In the genomic region with DNA sequence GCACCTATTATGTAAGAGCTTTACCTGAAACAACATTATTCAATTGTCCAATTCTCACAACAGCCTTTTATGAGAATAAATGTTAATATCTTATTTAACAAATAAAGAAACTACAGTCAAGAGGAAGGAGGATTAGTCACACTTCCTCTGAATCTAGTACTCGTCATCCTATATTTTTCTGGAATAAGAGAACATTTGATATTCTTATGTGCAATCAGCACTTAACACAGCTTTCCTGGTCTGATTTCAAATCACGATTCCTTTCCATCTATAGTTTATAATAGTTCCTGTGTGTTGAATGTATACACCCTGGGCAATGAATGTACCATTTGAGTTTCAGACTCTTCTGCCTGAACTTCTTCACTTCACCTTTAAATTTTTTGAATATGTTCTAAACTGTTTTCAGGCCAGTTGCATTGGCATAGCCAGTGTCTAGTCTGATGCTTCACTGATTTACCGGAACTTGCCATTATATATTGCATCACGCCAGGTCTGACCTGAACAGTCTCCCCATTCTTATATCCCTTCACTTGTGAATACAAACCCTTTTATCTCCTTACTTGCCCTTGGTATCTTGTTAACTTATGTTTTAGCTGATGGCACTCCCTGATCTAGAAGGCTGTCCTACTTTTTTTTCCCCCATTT, we compare ENCODE assay signal across 25 cellular contexts.
DNase-seq lines count a peak whose midpoint lies in the region; ATAC-seq and TF ChIP-seq lines count a peak whose summit lies in the region.
"Had no signal": no experiment of that assay in that cellular context is flagged by ENCODE, and none has a peak within 500 bp of the region (broad histone marks: within the 10 kb centered on the region; RNA-seq: fewer than 3 reads in every experiment).

No MANE protein-coding gene starts in this region.

- no peaks in the 10 kb centered on the region for H3K9me2 ChIP-seq in SK-N-SH

- H3K27ac ChIP-seq in SK-N-SH (ENCODE audit: low read depth in 2 of 2, low read length in 1 of 2) (peak overlapping the region; percentile 47 to 75; a peak in 3 of 4 replicates), mesenchymal stem cell (ENCODE audit: low read length, poor library complexity, severe bottlenecking) (no peak overlapping the region)
- H3K27ac ChIP-seq: SK-N-MC, spleen, thyroid gland had no signal

- H2AFZ ChIP-seq in SK-N-SH (ENCODE audit: low read depth): no peak overlapping the region
- H2AFZ ChIP-seq in mesenchymal stem cell (ENCODE audit: low read depth, low read length): no peak overlapping the region

- no peak overlapping the region for H4K8ac ChIP-seq in mesenchymal stem cell (ENCODE audit: low read length)

- H3K9me3 ChIP-seq in SK-N-SH: no peaks in the 10 kb centered on the region
- peaks cover 10% of the 10 kb centered on the region for H3K9me3 ChIP-seq in mesenchymal stem cell (ENCODE audit: control insufficient read depth, low read length)
- H3K9me3 ChIP-seq: thyroid gland had no signal

- no peak for TF ChIP-seq RAD21 in SK-N-SH (IDR thresholded peaks at IDR 0.05; ENCODE audit: low read length)

- H3K4me3 Mint-ChIP-seq in activated T-cell treated with anti-CD3 and anti-CD28 coated beads, Interleukin-2, amount 50 U/mL, for 72 hours: no peak overlapping the region
- H3K4me3 Mint-ChIP-seq: activated naive CD4-positive, alpha-beta T cell treated with anti-CD3 and anti-CD28 coated beads for 36 hours; activated T-cell treated with anti-CD3 and anti-CD28 coated beads, Interleukin-2, amount 50 U/mL, for 24 hours; CD4-positive, CD25-positive, alpha-beta regulatory T cell; central memory CD8-positive, alpha-beta T cell had no signal

- no peaks in the 10 kb centered on the region for H3K4me1 Mint-ChIP-seq in activated T-cell treated with anti-CD3 and anti-CD28 coated beads, Interleukin-2, amount 50 U/mL, for 72 hours (ENCODE audit: low read depth)
- H3K4me1 Mint-ChIP-seq: CD4-positive, CD25-positive, alpha-beta regulatory T cell; central memory CD8-positive, alpha-beta T cell had no signal

- no peak for TF ChIP-seq CTCF in SK-N-SH (IDR thresholded peaks at IDR 0.05)

- POLR2A ChIA-PET in SK-N-SH (lab: Yijun Ruan, JAX): no interaction called here

- no peaks in the 10 kb centered on the region for H4K20me1 ChIP-seq in SK-N-SH (ENCODE audit: insufficient read depth)

- no peaks in the 10 kb centered on the region for H3K9me3 Mint-ChIP-seq in activated T-cell treated with anti-CD3 and anti-CD28 coated beads, Interleukin-2, amount 50 U/mL, for 72 hours
- H3K9me3 Mint-ChIP-seq: activated T-cell treated with anti-CD3 and anti-CD28 coated beads, Interleukin-2, amount 50 U/mL, for 24 hours had no signal

- H3K4me2 ChIP-seq in SK-N-SH (peak overlapping the region; percentile 40), mesenchymal stem cell (ENCODE audit: low read length, poor library complexity, severe bottlenecking) (no peak overlapping the region)

- H3K23ac ChIP-seq in mesenchymal stem cell (ENCODE audit: low read length in 2 of 2): no peak overlapping the region

- H4K91ac ChIP-seq in mesenchymal stem cell (ENCODE audit: low read length): no peak overlapping the region

- H2BK15ac ChIP-seq in mesenchymal stem cell (ENCODE audit: low read depth, poor library complexity, severe bottlenecking): no peak overlapping the region

- H3K27ac Mint-ChIP-seq in activated T-cell treated with anti-CD3 and anti-CD28 coated beads, Interleukin-2, amount 50 U/mL, for 72 hours: no peak overlapping the region
- H3K27ac Mint-ChIP-seq: activated naive CD4-positive, alpha-beta T cell treated with anti-CD3 and anti-CD28 coated beads for 36 hours; activated T-cell treated with anti-CD3 and anti-CD28 coated beads, Interleukin-2, amount 50 U/mL, for 24 hours had no signal

- no peak overlapping the region for H2BK120ac ChIP-seq in mesenchymal stem cell (ENCODE audit: low read depth, low read length)

- H3K4me3 ChIP-seq in SK-N-SH (ENCODE audit: low read depth in 2 of 2, low read length in 1 of 2): no peak overlapping the region
- H3K4me3 ChIP-seq in mesenchymal stem cell (ENCODE audit: insufficient read depth in 1 of 2, low read depth in 1 of 2, low read length in 2 of 2): no peak overlapping the region
- H3K4me3 ChIP-seq: SK-N-MC, spleen, thyroid gland had no signal

- ATAC-seq in GM21737 (IDR thresholded peaks at IDR 0.05; ENCODE audit: unreplicated experiment): no peak
- no peak for ATAC-seq in activated T-cell treated with anti-CD3 and anti-CD28 coated beads, Interleukin-2, amount 50 U/mL, for 72 hours (replicated peaks in 1 of 2)
- ATAC-seq: Panc1; stimulated activated naive CD8-positive, alpha-beta T cell treated with anti-CD3 and anti-CD28 coated beads, Interleukin-15, Interleukin-2, amounts not matched to agents 100 U/mL and 50 U/mL, for 24 hours had no signal

- peak; percentile 2 for DNase-seq in HPDE6-E6E7 (ENCODE audit: extremely low spot score)
- no peak for DNase-seq in SK-N-SH
- peak; percentile 59 for DNase-seq in dermis blood vessel endothelial cell
- DNase-seq in mesenchymal stem cell: no peak
- no peak for DNase-seq in NCI-H146 treated with DMSO at 0.1 percent for 48 hours (lab: John Stamatoyannopoulos, UW; ENCODE audit: unreplicated experiment)
- DNase-seq in activated T-cell treated with anti-CD3 and anti-CD28 coated beads, Interleukin-2, amount 50 U/mL, for 72 hours: no peak
- DNase-seq in SKM-1 (lab: John Stamatoyannopoulos, UW; ENCODE audit: unreplicated experiment): no peak
- DNase-seq: activated CD4-positive, CD25-positive, alpha-beta regulatory T cell; activated naive CD4-positive, alpha-beta T cell treated with anti-CD3 and anti-CD28 coated beads for 36 hours; activated T-cell treated with anti-CD3 and anti-CD28 coated beads, Interleukin-2, amount 50 U/mL, for 24 hours; amygdala; CD4-positive, CD25-positive, alpha-beta regulatory T cell; erythroblast; GDM1; kidney glomerular epithelial cell; nucleus accumbens; spleen; stimulated activated CD4-positive, alpha-beta T cell treated with anti-CD3 and anti-CD28 coated beads, Interleukin-4, amount 100 ng/mL, for 24 hours; stimulated activated naive CD8-positive, alpha-beta T cell treated with anti-CD3 and anti-CD28 coated beads, Interleukin-15, Interleukin-2, amounts not matched to agents 100 U/mL and 50 U/mL, for 24 hours; T1000; thyroid gland had no signal

- H2BK5ac ChIP-seq in mesenchymal stem cell (ENCODE audit: low read depth, low read length, poor library complexity, severe bottlenecking): peak overlapping the region; percentile 44

- no peak overlapping the region for H2BK12ac ChIP-seq in mesenchymal stem cell (ENCODE audit: low read length in 2 of 2)

- CTCF ChIA-PET in SK-N-SH (lab: Yijun Ruan, JAX): interaction anchor here (0.8 to 1.8 kb wide), 3 partner anchors 14 to 301 kb away, joined by 3 to 5 read pairs (median 3); no protein-coding TSS in a partner anchor

- H3K36me3 Mint-ChIP-seq in activated T-cell treated with anti-CD3 and anti-CD28 coated beads, Interleukin-2, amount 50 U/mL, for 72 hours (ENCODE audit: insufficient read depth in 2 of 2): no peaks in the 10 kb centered on the region
- H3K36me3 Mint-ChIP-seq: CD4-positive, CD25-positive, alpha-beta regulatory T cell had no signal

- WGBS in SK-N-SH (ENCODE audit: low lambda C conversion rate): 56% methylated on average over 4 of the region's 4 CpGs
- 97% methylated on average over 2 of the region's 4 CpGs for WGBS in mesenchymal stem cell

- no peaks in the 10 kb centered on the region for H3K36me3 ChIP-seq in SK-N-SH (replicated peaks in 1 of 2; ENCODE audit: control insufficient read depth in 1 of 2, insufficient read depth in 2 of 2, low read length in 1 of 2)
- no peaks in the 10 kb centered on the region for H3K36me3 ChIP-seq in mesenchymal stem cell (ENCODE audit: control insufficient read depth in 1 of 2, insufficient read depth in 2 of 2, low read depth in 1 of 2, low read length in 2 of 2)
- H3K36me3 ChIP-seq: spleen, thyroid gland had no signal

- H3K27me3 ChIP-seq in SK-N-SH (ENCODE audit: insufficient read depth) (no peaks in the 10 kb centered on the region), mesenchymal stem cell (ENCODE audit: control insufficient read depth in 1 of 2, insufficient read depth in 1 of 2, low read length in 2 of 2) (no peaks in the 10 kb centered on the region)
- H3K27me3 ChIP-seq: spleen, thyroid gland had no signal

- H3F3A ChIP-seq in SK-N-SH (replicated peaks; ENCODE audit: insufficient read depth): peaks cover 27% of the 10 kb centered on the region

- no peak for TF ChIP-seq EP300 in SK-N-SH (IDR thresholded peaks at IDR 0.05; ENCODE audit: borderline replicate concordance in 1 of 2, low read depth in 1 of 2, low read length in 1 of 2)

- H3K4me1 ChIP-seq in SK-N-SH (ENCODE audit: control insufficient read depth in 1 of 2, insufficient read depth in 2 of 2, low read depth in 1 of 2, low read length in 1 of 2) (peaks cover 12 to 27% of the 10 kb centered on the region in 2 experiments), mesenchymal stem cell (ENCODE audit: control insufficient read depth, insufficient read depth, low read depth, low read length) (no peaks in the 10 kb centered on the region)
- H3K4me1 ChIP-seq: spleen, thyroid gland had no signal

- no peaks in the 10 kb centered on the region for H3K79me1 ChIP-seq in mesenchymal stem cell (replicated peaks; ENCODE audit: low read length, poor library complexity, severe bottlenecking)

- no peaks in the 10 kb centered on the region for H3K27me3 Mint-ChIP-seq in activated T-cell treated with anti-CD3 and anti-CD28 coated beads, Interleukin-2, amount 50 U/mL, for 72 hours (ENCODE audit: low read depth)
- H3K27me3 Mint-ChIP-seq: activated T-cell treated with anti-CD3 and anti-CD28 coated beads, Interleukin-2, amount 50 U/mL, for 24 hours; CD4-positive, CD25-positive, alpha-beta regulatory T cell; central memory CD8-positive, alpha-beta T cell had no signal

- H3K18ac ChIP-seq in mesenchymal stem cell (ENCODE audit: low read depth in 1 of 2, low read length in 2 of 2): no peak overlapping the region

- no peak overlapping the region for H2AK5ac ChIP-seq in mesenchymal stem cell (ENCODE audit: low read length, severe bottlenecking)

- no peak overlapping the region for H3K14ac ChIP-seq in mesenchymal stem cell (ENCODE audit: low read length in 2 of 2)

- H3K79me2 ChIP-seq in SK-N-SH (ENCODE audit: insufficient read depth): no peaks in the 10 kb centered on the region

- H3K9ac ChIP-seq in SK-N-SH: no peak overlapping the region
- peak overlapping the region; percentile 73 for H3K9ac ChIP-seq in mesenchymal stem cell (ENCODE audit: low read length)

- no peak overlapping the region for H3K4ac ChIP-seq in mesenchymal stem cell (ENCODE audit: low read depth in 1 of 2, low read length in 2 of 2)

Comparison
In these comparisons a context has a peak if more than half of its experiments do, and no peak if none do; other contexts are left out.
1. DNase-seq: peak in HPDE6-E6E7 (single experiment) and dermis blood vessel endothelial cell (single experiment); none in SK-N-SH (single experiment), mesenchymal stem cell (single experiment), NCI-H146 treated with DMSO at 0.1 percent for 48 hours (single experiment), activated T-cell treated with anti-CD3 and anti-CD28 coated beads, Interleukin-2, amount 50 U/mL, for 72 hours (0 of 2) and SKM-1 (single experiment).